In the genomic region with DNA sequence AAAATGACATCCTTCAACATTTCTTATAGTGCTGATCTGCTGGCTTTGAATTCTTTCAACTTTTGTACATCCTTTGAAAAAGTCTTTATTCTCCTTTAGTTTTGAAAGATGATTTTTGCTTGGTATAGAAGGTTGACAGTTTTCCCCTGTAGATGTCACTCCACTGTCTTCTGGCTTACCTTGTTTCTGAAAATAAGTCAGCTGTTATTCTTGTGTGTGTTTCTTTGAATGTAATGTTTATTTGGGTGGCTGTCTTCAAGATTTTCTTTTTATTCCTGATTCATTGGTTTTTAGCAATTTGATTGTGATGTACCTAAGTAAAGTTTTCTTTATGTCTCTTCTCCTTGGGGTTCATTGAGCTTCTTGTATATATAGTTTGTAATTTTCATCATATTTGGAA, we compare ENCODE assay signal across 1 cellular context.
TF ChIP-seq lines count a peak whose summit lies in the region.

No MANE protein-coding gene starts in this region.

TF ChIP-seq in HCT116, 20 proteins besides CTCF, POLR2A, EP300 and RAD21:
- TF ChIP-seq TCF7L2 (IDR thresholded peaks at IDR 0.05; ENCODE audit: borderline replicate concordance, extremely low read depth, insufficient read depth, insufficient read length) (no peak), CBX3 (IDR thresholded peaks at IDR 0.05; ENCODE audit: low read depth) (peak; percentile 59; the same call in 1 of the 2 replicates)
- TF ChIP-seq, protein P1, sequence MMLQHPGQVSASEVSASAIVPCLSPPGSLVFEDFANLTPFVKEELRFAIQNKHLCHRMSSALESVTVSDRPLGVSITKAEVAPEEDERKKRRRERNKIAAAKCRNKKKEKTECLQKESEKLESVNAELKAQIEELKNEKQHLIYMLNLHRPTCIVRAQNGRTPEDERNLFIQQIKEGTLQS (IDR thresholded peaks at IDR 0.05), result no peak
